In the genomic region with DNA sequence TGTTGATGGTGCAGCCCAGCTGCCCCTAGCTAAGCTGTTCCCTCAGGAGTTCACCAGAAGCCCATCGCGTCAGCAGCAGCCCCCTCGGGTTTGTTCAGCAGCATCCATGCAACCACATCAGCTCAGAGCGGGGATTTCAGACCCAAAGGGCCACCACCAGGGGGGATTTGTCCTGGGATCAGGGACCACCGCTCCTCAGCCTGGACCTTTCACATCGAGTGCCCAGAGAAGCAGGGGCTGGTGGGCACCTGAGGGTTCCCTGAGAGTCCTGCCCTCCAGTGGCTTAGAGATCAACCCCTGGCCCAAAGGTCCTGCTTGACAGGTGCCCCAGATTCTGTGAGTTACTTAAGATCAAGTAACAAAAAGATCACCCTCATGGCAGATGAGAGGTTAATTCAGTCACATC, we compare ENCODE assay signal across 26 cellular contexts.
DNase-seq lines count a peak whose midpoint lies in the region; ATAC-seq and TF ChIP-seq lines count a peak whose summit lies in the region.
"Had no signal": no experiment of that assay in that cellular context is flagged by ENCODE, and none has a peak within 500 bp of the region (broad histone marks: within the 10 kb centered on the region; RNA-seq: fewer than 3 reads in every experiment).

No MANE protein-coding gene starts in this region.

- intact Hi-C loops in stomach (cut with DNase I; ENCODE audit: low total_unique reads): no loop called here

- TF ChIP-seq CTCF in stomach (IDR thresholded peaks at IDR 0.05): no peak

- H3K4me1 ChIP-seq in stomach: no peaks in the 10 kb centered on the region

- 86 to 91% (median 89%) methylated on average over 5 to 6 of the region's 6 CpGs for WGBS in stomach, 5 donors

- H3K27ac ChIP-seq in stomach: no peak overlapping the region
- H3K27ac ChIP-seq: 22Rv1, PC-9, SK-N-MC had no signal

- no peaks in the 10 kb centered on the region for H3K36me3 ChIP-seq in stomach
- H3K36me3 ChIP-seq: BE2C had no signal

- ATAC-seq in HG03565 (IDR thresholded peaks at IDR 0.05; ENCODE audit: unreplicated experiment): no peak
- ATAC-seq: HCT116, HepG2 had no signal

- peaks cover 0 to 37% (median 0%) of the 10 kb centered on the region in 3 donors for H3K27me3 ChIP-seq in stomach
- H3K27me3 ChIP-seq: BE2C had no signal

- TF ChIP-seq POLR2A in stomach (IDR thresholded peaks at IDR 0.05): no peak

- H3K4me3 ChIP-seq in stomach: no peak overlapping the region
- H3K4me3 ChIP-seq: PC-9, SK-N-MC had no signal

- no peak for TF ChIP-seq EP300 in stomach (IDR thresholded peaks at IDR 0.05)

- peaks cover 0 to 21% (median 19%) of the 10 kb centered on the region in 4 donors for H3K9me3 ChIP-seq in stomach

- DNase-seq in activated CD8-positive, alpha-beta memory T cell treated with anti-CD3 and anti-CD28 coated beads for 24 hours: peak; percentile 41
- no peak for DNase-seq in activated CD8-positive, alpha-beta memory T cell treated with anti-CD3 and anti-CD28 coated beads, Interleukin-2, amount 50 U/mL, for 48 hours
- DNase-seq in NCI-H446 (lab: John Stamatoyannopoulos, UW) (peak; percentile 78 to 79), islet precursor cell (peak; percentile 46), stomach (peak; percentile 9), NOMO-1 treated with DMSO at 0.1 percent for 48 hours (lab: John Stamatoyannopoulos, UW; ENCODE audit: unreplicated experiment) (no peak)
- DNase-seq in stimulated activated CD4-positive, alpha-beta T cell treated with anti-CD3 and anti-CD28 coated beads, Interleukin-4, amount 100 ng/mL, for 24 hours: no peak
- DNase-seq: BE2C; CD4-positive, CD25-positive, alpha-beta regulatory T cell; DMS153; DND-41; MV-4-11; NCI-H1105; NCI-H1436 treated with DMSO at 0.1 percent for 48 hours; NCI-H187 treated with DMSO at 0.1 percent for 48 hours; NCI-H2171 treated with DMSO at 0.1 percent for 48 hours; NCI-H345; NCI-H524 treated with DMSO at 0.1 percent for 48 hours; NCI-H774; NK-92 treated with Interleukin-12 subunit alpha and Interleukin-12 subunit beta, amount 100 ng/mL, for 24 hours had no signal

Comparison
In these comparisons a context has a peak if more than half of its experiments do, and no peak if none do; other contexts are left out.
1. DNase-seq: peak in activated CD8-positive, alpha-beta memory T cell treated with anti-CD3 and anti-CD28 coated beads for 24 hours (single experiment), NCI-H446 (2 of 2), islet precursor cell (single experiment) and stomach (single experiment); none in activated CD8-positive, alpha-beta memory T cell treated with anti-CD3 and anti-CD28 coated beads, Interleukin-2, amount 50 U/mL, for 48 hours (single experiment), stimulated activated CD4-positive, alpha-beta T cell treated with anti-CD3 and anti-CD28 coated beads, Interleukin-4, amount 100 ng/mL, for 24 hours (single experiment) and NOMO-1 treated with DMSO at 0.1 percent for 48 hours (single experiment).